In the genomic region with DNA sequence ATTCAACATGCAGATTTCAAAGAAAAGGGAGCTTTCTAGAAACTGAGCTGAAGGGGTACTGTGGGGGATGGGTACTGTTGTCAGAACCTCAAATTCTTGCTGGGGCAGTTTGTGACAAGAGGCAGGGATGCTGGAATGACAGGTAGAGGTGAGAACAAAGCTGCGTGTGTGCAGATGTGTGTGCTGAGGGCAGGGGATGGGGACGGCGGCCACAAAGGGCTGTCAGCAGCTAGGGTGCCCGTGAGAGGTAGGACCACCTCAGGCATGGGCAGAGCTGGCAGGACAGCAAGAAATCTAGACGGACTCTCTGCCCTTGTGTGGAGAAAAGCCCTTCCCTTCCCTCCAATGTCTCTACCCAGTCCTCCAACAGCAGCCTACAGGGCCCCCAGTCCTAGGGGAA, we compare ENCODE assay signal across 1 cellular context.
TF ChIP-seq lines count a peak whose summit lies in the region.

No MANE protein-coding gene starts in this region.

TF ChIP-seq in K562, 482 proteins besides CTCF, POLR2A, EP300 and RAD21:
- TF ChIP-seq BCLAF1 (IDR thresholded peaks at IDR 0.05; ENCODE audit: borderline replicate concordance in 1 of 2, control insufficient read depth in 1 of 2, low read depth in 2 of 2, low read length in 1 of 2) (no peak), ZNF311 (CRISPR knock-in tag; IDR thresholded peaks at IDR 0.05) (no peak), ESRRA (IDR thresholded peaks at IDR 0.05; ENCODE audit: borderline replicate concordance, low read depth) (no peak), TBP (optimal IDR thresholded peaks at IDR 0.05; ENCODE audit: low read depth, low read length) (no peak), PHF21A (IDR thresholded peaks at IDR 0.05; ENCODE audit: borderline replicate concordance, low read depth) (no peak), ZNF780A (CRISPR knock-in tag; IDR thresholded peaks at IDR 0.05) (no peak), COPS2 (conservative IDR thresholded peaks at IDR 0.05) (no peak)
